13 cellular contexts compared by ENCODE assay signal in genomic region chr21:25501448-25501847, GRCh38.
A peak's percentile ranks its signal among the peaks of the same experiment; 100 is the strongest.
DNase-seq lines count a peak whose midpoint lies in the region; ATAC-seq and TF ChIP-seq lines count a peak whose summit lies in the region.
"Had no signal": no experiment of that assay in that cellular context is flagged by ENCODE, and none has a peak within 500 bp of the region (broad histone marks: within the 10 kb centered on the region; RNA-seq: fewer than 3 reads in every experiment).

No MANE protein-coding gene starts in this region.

- TF ChIP-seq CTCF in activated B cell treated with CpG ODN at 0.5 μM for 24 hours (IDR thresholded peaks at IDR 0.05), result no peak
- TF ChIP-seq CTCF in GM20000 (IDR thresholded peaks at IDR 0.05; ENCODE audit: extremely low read depth, missing control alignments), result no peak

- ATAC-seq in GM18505 (IDR thresholded peaks at IDR 0.05; ENCODE audit: unreplicated experiment) (peak; percentile 13), GM19025 (IDR thresholded peaks at IDR 0.05; ENCODE audit: low read depth, unreplicated experiment) (peak; percentile 31), HG02840 (IDR thresholded peaks at IDR 0.05; ENCODE audit: low FRiP score, unreplicated experiment) (peak; percentile 20), activated B cell treated with CpG ODN at 0.5 μM for 24 hours (ENCODE audit: low read depth) (no peak), GM21423 (IDR thresholded peaks at IDR 0.05; ENCODE audit: unreplicated experiment) (no peak)
- ATAC-seq: Panc1, right cardiac atrium had no signal

- CTCF ChIA-PET in activated B cell treated with CpG ODN at 0.5 μM for 24 hours (lab: Charles Lee), result no interaction called here

- intact Hi-C loops in activated B cell treated with CpG ODN at 0.5 μM for 24 hours (cut with micrococcal nuclease), result no loop called here

- H3K4me1 Mint-ChIP-seq in activated B cell treated with CpG ODN at 0.5 μM for 24 hours, result peaks cover 56% of the 10 kb centered on the region

- TF ChIP-seq POLR2A in GM18505 (IDR thresholded peaks at IDR 0.05; ENCODE audit: borderline replicate concordance, extremely low read depth, insufficient read depth, insufficient read length), result peak; percentile 48

- H3K27ac ChIP-seq in caudate nucleus (ENCODE audit: low read depth, low read length), result no peak overlapping the region
- H3K27ac ChIP-seq: cardiac muscle cell had no signal

- no peak overlapping the region for H3K4me3 Mint-ChIP-seq in activated B cell treated with CpG ODN at 0.5 μM for 24 hours

- DNase-seq in activated B cell treated with CpG ODN at 0.5 μM for 24 hours (no peak), caudate nucleus (lab: John Stamatoyannopoulos, UW) (no peak), GM20000 (ENCODE audit: low spot score) (no peak), pons (ENCODE audit: low spot score) (no peak)
- DNase-seq: NCI-H2081, right cardiac atrium, T-helper 9 cell had no signal

- peak overlapping the region; percentile 82 for H3K27ac Mint-ChIP-seq in activated B cell treated with CpG ODN at 0.5 μM for 24 hours

- H3K27me3 Mint-ChIP-seq in activated B cell treated with CpG ODN at 0.5 μM for 24 hours, result no peaks in the 10 kb centered on the region

- H3K9me3 Mint-ChIP-seq in activated B cell treated with CpG ODN at 0.5 μM for 24 hours, result peaks cover 22% of the 10 kb centered on the region

- H3K36me3 Mint-ChIP-seq in activated B cell treated with CpG ODN at 0.5 μM for 24 hours (ENCODE audit: low read depth), result peaks cover 4% of the 10 kb centered on the region

- POLR2A ChIA-PET in activated B cell treated with CpG ODN at 0.5 μM for 24 hours (lab: Charles Lee), result interaction anchor here (1.0 to 1.8 kb wide), 5 partner anchors 11 to 80 kb away, joined by 3 to 15 read pairs (median 4); no protein-coding TSS in a partner anchor

Comparison
In these comparisons a context has a peak if more than half of its experiments do, and no peak if none do; other contexts are left out.
1. ATAC-seq: peak in GM18505 (single experiment), GM19025 (single experiment) and HG02840 (single experiment); none in activated B cell treated with CpG ODN at 0.5 μM for 24 hours (single experiment) and GM21423 (single experiment).